Comparison of ENCODE assay signal across 13 cellular contexts in the genomic region with DNA sequence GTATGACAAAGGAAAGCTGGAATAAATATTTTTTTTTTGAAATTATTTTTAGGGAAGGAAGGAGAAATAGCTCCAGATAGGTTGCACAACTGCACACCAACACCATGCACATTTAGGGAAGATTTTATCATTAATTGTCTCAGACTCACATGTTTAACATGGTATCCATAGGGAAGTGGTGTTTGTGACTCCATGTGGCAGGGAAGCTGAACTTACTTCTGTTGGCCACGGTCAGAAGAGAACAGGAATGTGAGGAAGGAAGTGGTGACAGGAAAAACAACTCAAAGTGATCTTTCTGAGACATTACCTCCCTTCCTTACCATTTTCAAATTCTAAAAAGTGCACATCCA.
DNase-seq lines count a peak whose midpoint lies in the region; ATAC-seq and TF ChIP-seq lines count a peak whose summit lies in the region.
"Had no signal": no experiment of that assay in that cellular context is flagged by ENCODE, and none has a peak within 500 bp of the region (broad histone marks: within the 10 kb centered on the region; RNA-seq: fewer than 3 reads in every experiment).

No MANE protein-coding gene starts in this region.

- DNase-seq in GDM1 (lab: John Stamatoyannopoulos, UW) (peak; percentile 20), RWPE2 (ENCODE audit: low spot score) (no peak), smooth muscle cell (lab: John Stamatoyannopoulos, UW; ENCODE audit: unreplicated experiment) (no peak), occipital lobe (lab: John Stamatoyannopoulos, UW) (no peak), pons (ENCODE audit: low spot score) (no peak), tibial artery (no peak)
- DNase-seq: effector CD4-positive, alpha-beta T cell; foreskin melanocyte; MM.1S; NCI-H2171; testis had no signal

- H3K27ac ChIP-seq in RWPE2 (ENCODE audit: poor library complexity, severe bottlenecking) (peak overlapping the region; percentile 27), gastroesophageal sphincter (peak overlapping the region in 1 of 4 donors; percentile 21), smooth muscle cell (ENCODE audit: low read depth) (peak overlapping the region; percentile 85), tibial artery (no peak overlapping the region)
- H3K27ac ChIP-seq: SJSA1, testis had no signal

- H3K4me1 ChIP-seq in RWPE2 (ENCODE audit: insufficient read depth, poor library complexity, severe bottlenecking): peaks cover 11% of the 10 kb centered on the region
- peaks cover 0 to 12% (median 3%) of the 10 kb centered on the region in 3 donors for H3K4me1 ChIP-seq in gastroesophageal sphincter
- peaks cover 11% of the 10 kb centered on the region for H3K4me1 ChIP-seq in smooth muscle cell (ENCODE audit: low read depth)
- peaks cover 0 to 22% (median 5%) of the 10 kb centered on the region in 4 donors for H3K4me1 ChIP-seq in tibial artery
- H3K4me1 ChIP-seq: testis had no signal

- H3K4me2 ChIP-seq in smooth muscle cell: peak overlapping the region; percentile 50

- TF ChIP-seq EP300 in gastroesophageal sphincter (IDR thresholded peaks at IDR 0.05): no peak

- 45 to 50% methylated on average over 1 of the region's 1 CpG for WGBS in gastroesophageal sphincter (ENCODE audit: low coverage in 1 of 2), 2 donors
- WGBS in smooth muscle cell (ENCODE audit: low lambda C conversion rate): 8% methylated on average over 1 of the region's 1 CpG

- no peaks in the 10 kb centered on the region for H3K79me2 ChIP-seq in smooth muscle cell (ENCODE audit: low read depth)

- H4K20me1 ChIP-seq in smooth muscle cell (ENCODE audit: low read depth): no peaks in the 10 kb centered on the region

- peak overlapping the region; percentile 20 for H3K9ac ChIP-seq in smooth muscle cell (ENCODE audit: low read depth)

- H3K27me3 ChIP-seq in RWPE2 (ENCODE audit: insufficient read depth, poor library complexity, severe bottlenecking) (no peaks in the 10 kb centered on the region), gastroesophageal sphincter (no peaks in the 10 kb centered on the region), smooth muscle cell (ENCODE audit: low read depth) (no peaks in the 10 kb centered on the region), tibial artery (no peaks in the 10 kb centered on the region)
- H3K27me3 ChIP-seq: SJSA1, testis had no signal

- H3F3A ChIP-seq in smooth muscle cell (ENCODE audit: low read depth): peaks cover 6% of the 10 kb centered on the region

- H3K36me3 ChIP-seq in RWPE2 (ENCODE audit: low read depth) (no peaks in the 10 kb centered on the region), gastroesophageal sphincter (no peaks in the 10 kb centered on the region), smooth muscle cell (ENCODE audit: low read depth) (no peaks in the 10 kb centered on the region), tibial artery (no peaks in the 10 kb centered on the region)
- H3K36me3 ChIP-seq: SJSA1 had no signal

- intact Hi-C loops in tibial artery (cut with DNase I; ENCODE audit: low total_unique reads): no loop called here

- ATAC-seq in RWPE2 (ENCODE audit: low read depth) (no peak; the same call in 2 of the 3 replicates), gastroesophageal sphincter (peak; percentile 58)

- H3K9me3 ChIP-seq in RWPE2 (ENCODE audit: severe bottlenecking) (no peaks in the 10 kb centered on the region), gastroesophageal sphincter (no peaks in the 10 kb centered on the region), smooth muscle cell (replicated peaks; ENCODE audit: low read depth) (no peaks in the 10 kb centered on the region), tibial artery (no peaks in the 10 kb centered on the region)
- H3K9me3 ChIP-seq: SJSA1, testis had no signal

- no peak for TF ChIP-seq POLR2A in gastroesophageal sphincter (IDR thresholded peaks at IDR 0.05)

- no peak overlapping the region for H3K4me3 ChIP-seq in RWPE2 (ENCODE audit: severe bottlenecking)
- H3K4me3 ChIP-seq in gastroesophageal sphincter: no peak overlapping the region
- H3K4me3 ChIP-seq in smooth muscle cell: no peak overlapping the region
- no peak overlapping the region for H3K4me3 ChIP-seq in tibial artery
- H3K4me3 ChIP-seq: SJSA1, testis had no signal

- TF ChIP-seq CTCF in RWPE2 (IDR thresholded peaks at IDR 0.05; ENCODE audit: poor library complexity, severe bottlenecking) (no peak), gastroesophageal sphincter (IDR thresholded peaks at IDR 0.05) (no peak), smooth muscle cell (IDR thresholded peaks at IDR 0.05; ENCODE audit: borderline replicate concordance, insufficient read depth, poor library complexity, severe bottlenecking) (no peak), tibial artery (IDR thresholded peaks at IDR 0.05) (no peak)

- no peak overlapping the region for H2AFZ ChIP-seq in smooth muscle cell (ENCODE audit: low read depth)

Comparison
In these comparisons a context has a peak if more than half of its experiments do, and no peak if none do; other contexts are left out.
1. H3K27ac ChIP-seq: peak in RWPE2 (single experiment) and smooth muscle cell (single experiment); none in tibial artery (0 of 2).